Comparison of ENCODE assay signal across 10 cellular contexts in the genomic region with DNA sequence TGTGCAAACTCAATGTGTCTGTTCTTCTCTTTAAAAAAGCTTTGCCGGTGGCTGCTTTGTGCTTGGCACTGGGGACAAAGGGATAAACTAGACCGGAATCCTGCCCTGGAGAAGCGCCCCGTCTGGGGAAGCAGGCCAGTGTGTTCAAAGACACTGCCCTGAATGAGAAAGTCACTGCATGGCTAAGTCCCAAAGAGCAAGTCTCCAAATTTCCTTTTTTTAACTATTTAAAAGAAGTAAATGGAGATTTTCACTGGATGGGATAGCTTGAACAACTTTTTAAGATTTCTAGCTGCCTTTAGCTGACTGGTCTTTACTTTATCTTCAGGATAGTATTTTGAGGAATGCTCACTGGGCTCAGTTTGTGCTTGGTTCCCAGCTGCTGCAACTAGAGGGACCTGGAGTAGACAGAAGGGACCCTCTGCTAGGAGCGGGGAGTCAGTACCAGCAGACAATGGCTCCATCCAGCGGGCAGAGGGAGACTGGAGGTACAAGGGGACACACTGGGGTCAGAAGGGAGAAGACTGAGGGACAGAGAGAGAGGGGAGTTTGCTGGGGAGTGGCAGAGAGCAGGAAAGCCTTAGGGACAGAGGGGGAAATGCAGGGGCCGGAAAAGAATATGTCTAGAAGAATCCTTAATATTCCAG. TPM values are rescaled to one million over a fixed set of nuclear protein-coding genes. Genes with fewer than 3 reads are reported as not detected.
DNase-seq lines count a peak whose midpoint lies in the region; TF ChIP-seq lines count a peak whose summit lies in the region.
"Had no signal": no experiment of that assay in that cellular context is flagged by ENCODE, and none has a peak within 500 bp of the region (broad histone marks: within the 10 kb centered on the region; RNA-seq: fewer than 3 reads in every experiment).

No MANE protein-coding gene starts in this region.

- H3K9me3 ChIP-seq in SJCRH30 (replicated peaks) = no peaks in the 10 kb centered on the region

- DNase-seq in H7 = peak; percentile 72
- DNase-seq in SJCRH30 = peak; percentile 50 to 59
- DNase-seq in fibroblast of pulmonary artery (ENCODE audit: low read depth) = peak; percentile 57
- peak; percentile 41 for DNase-seq in pons (ENCODE audit: low spot score)
- no peak for DNase-seq in activated T-cell treated with anti-CD3 and anti-CD28 coated beads, Interleukin-2, amount 50 U/mL, for 1 hour
- no peak for DNase-seq in activated CD8-positive, alpha-beta memory T cell treated with anti-CD3 and anti-CD28 coated beads, Interleukin-2, amount 50 U/mL, for 48 hours
- DNase-seq in hepatic stellate cell (ENCODE audit: low spot score) = no peak
- DNase-seq in activated CD4-positive, alpha-beta T cell treated with anti-CD3 and anti-CD28 coated beads, Interleukin-2, amount 50 U/mL, for 48 hours = no peak
- DNase-seq: activated CD4-positive, alpha-beta memory T cell treated with anti-CD3 and anti-CD28 coated beads, Interleukin-2, amount 10 ng/mL, durations not matched to agents 7 days and 5 days; immature natural killer cell had no signal

- H3K27ac ChIP-seq in SJCRH30 = no peak overlapping the region

- peak; percentile 61 for TF ChIP-seq CTCF in fibroblast of pulmonary artery (IDR thresholded peaks at IDR 0.05; ENCODE audit: low read length, missing control alignments)

- H3K36me3 ChIP-seq in H7 (replicated peaks; ENCODE audit: control insufficient read depth, insufficient read depth, low read length) (no peaks in the 10 kb centered on the region), SJCRH30 (no peaks in the 10 kb centered on the region)

- peaks cover 12% of the 10 kb centered on the region for H3K4me1 ChIP-seq in SJCRH30

- H3K4me3 ChIP-seq in H7 (ENCODE audit: insufficient read depth, low read depth, low read length) (no peak overlapping the region), SJCRH30 (no peak overlapping the region), fibroblast of pulmonary artery (replicated peaks; ENCODE audit: low read depth, low read length) (no peak overlapping the region)

- H3K27me3 ChIP-seq in H7 (ENCODE audit: control insufficient read depth, insufficient read depth, low read length) = no peaks in the 10 kb centered on the region
- no peaks in the 10 kb centered on the region for H3K27me3 ChIP-seq in SJCRH30

RNA-seq across cellular contexts. Expression of a gene that starts 22.2 kb away (rescaled TPM):
- total RNA-seq in H7 (2014; rRNA removed; shearing (Covaris generic)) = 6.3 and 8.1 TPM in 2 replicates
- total RNA-seq in SJCRH30 (2014; rRNA removed; shearing (Covaris generic)) = 17.3 and 22.1 TPM in 2 replicates

RNA-seq across cellular contexts. Expression of a gene that starts 55.4 kb away (rescaled TPM):
- 53.3 and 68.8 TPM in 2 replicates for total RNA-seq in H7 (2014; rRNA removed; shearing (Covaris generic))
- 18.2 and 21.2 TPM in 2 replicates for total RNA-seq in SJCRH30 (2014; rRNA removed; shearing (Covaris generic))

Comparison
In these comparisons a context has a peak if more than half of its experiments do, and no peak if none do; other contexts are left out.
1. DNase-seq: peak in H7 (single experiment), SJCRH30 (2 of 2), fibroblast of pulmonary artery (single experiment) and pons (single experiment); none in activated T-cell treated with anti-CD3 and anti-CD28 coated beads, Interleukin-2, amount 50 U/mL, for 1 hour (single experiment), activated CD8-positive, alpha-beta memory T cell treated with anti-CD3 and anti-CD28 coated beads, Interleukin-2, amount 50 U/mL, for 48 hours (single experiment), hepatic stellate cell (single experiment) and activated CD4-positive, alpha-beta T cell treated with anti-CD3 and anti-CD28 coated beads, Interleukin-2, amount 50 U/mL, for 48 hours (0 of 2).